Comparison of ENCODE assay signal across 24 cellular contexts in the genomic region with DNA sequence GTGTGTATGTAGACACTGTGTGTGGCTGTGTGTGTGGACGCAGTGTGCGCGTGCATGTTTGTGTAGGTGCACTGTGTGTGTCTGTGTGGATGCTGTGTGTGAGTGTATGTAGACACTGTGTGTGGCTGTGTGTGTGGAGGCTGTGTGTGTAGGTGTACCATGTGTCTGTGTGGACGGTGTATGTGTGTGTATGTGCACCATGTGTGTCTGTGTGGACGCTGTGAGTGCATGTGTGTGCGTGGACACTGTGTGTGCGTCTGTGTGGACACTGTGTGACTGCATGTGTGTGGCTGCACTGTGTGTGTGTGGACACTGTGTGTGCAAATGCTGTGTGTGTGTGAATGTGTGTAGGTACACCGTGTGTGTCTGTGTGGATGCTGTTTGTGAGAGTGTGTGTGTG. TPM values are rescaled to one million over a fixed set of nuclear protein-coding genes. Genes with fewer than 3 reads are reported as not detected.
"Had no signal": no experiment of that assay in that cellular context is flagged by ENCODE, and none has a peak within 500 bp of the region (broad histone marks: within the 10 kb centered on the region; RNA-seq: fewer than 3 reads in every experiment).

No MANE protein-coding gene starts in this region.

- H3K27ac Mint-ChIP-seq: activated CD4-positive, alpha-beta memory T cell treated with anti-CD3 and anti-CD28 coated beads for 36 hours; activated naive CD4-positive, alpha-beta T cell treated with anti-CD3 and anti-CD28 coated beads for 36 hours; brain; naive thymus-derived CD8-positive, alpha-beta T cell; stimulated activated memory B cell treated with anti-CD40 and anti-IgM and Interleukin-4, amounts not matched to agents 10 μg/mL and 1 μg/mL and 100 μg/mL, for 72 hours had no signal

- H3K36me3 ChIP-seq: neutrophil, spleen, WERI-Rb-1 had no signal

- H3K4me1 Mint-ChIP-seq: brain; central memory CD8-positive, alpha-beta T cell; stimulated activated memory B cell treated with anti-CD40 and anti-IgM and Interleukin-4, amounts not matched to agents 10 μg/mL and 1 μg/mL and 100 μg/mL, for 72 hours had no signal

- H3K4me3 Mint-ChIP-seq: activated CD4-positive, alpha-beta memory T cell treated with anti-CD3 and anti-CD28 coated beads for 36 hours; activated naive CD4-positive, alpha-beta T cell treated with anti-CD3 and anti-CD28 coated beads for 36 hours; activated T-cell treated with anti-CD3 and anti-CD28 coated beads, Interleukin-2, amount 50 U/mL, for 4 hours; brain; central memory CD8-positive, alpha-beta T cell; naive thymus-derived CD8-positive, alpha-beta T cell; stimulated activated memory B cell treated with anti-CD40 and anti-IgM and Interleukin-4, amounts not matched to agents 10 μg/mL and 1 μg/mL and 100 μg/mL, for 72 hours had no signal

- H3K79me2 ChIP-seq: parathyroid adenoma had no signal

- H3K36me3 Mint-ChIP-seq: activated CD4-positive, alpha-beta memory T cell treated with anti-CD3 and anti-CD28 coated beads for 36 hours; brain; naive thymus-derived CD8-positive, alpha-beta T cell; stimulated activated memory B cell treated with anti-CD40 and anti-IgM and Interleukin-4, amounts not matched to agents 10 μg/mL and 1 μg/mL and 100 μg/mL, for 72 hours had no signal

- DNase-seq: activated CD4-positive, alpha-beta memory T cell treated with anti-CD3 and anti-CD28 coated beads for 36 hours; activated CD4-positive, alpha-beta T cell treated with anti-CD3 and anti-CD28 coated beads for 4 hours; activated naive CD4-positive, alpha-beta T cell treated with anti-CD3 and anti-CD28 coated beads for 36 hours; activated T-cell treated with anti-CD3 and anti-CD28 coated beads, Interleukin-2, amount 50 U/mL, for 4 hours; foreskin keratinocyte; hypothalamus; islet precursor cell; mammary epithelial cell; stimulated activated CD4-positive, alpha-beta T cell treated with anti-CD3 and anti-CD28 coated beads, Interleukin-4, amount 100 ng/mL, for 4 hours; SW 1271; T-helper 2 cell; testis; WERI-Rb-1 had no signal

- H2AFZ ChIP-seq: parathyroid adenoma had no signal

- H3K27me3 ChIP-seq: testis had no signal

- H3K27ac ChIP-seq: coronary artery, foreskin keratinocyte, neutrophil, parathyroid adenoma, spleen, testis, WERI-Rb-1 had no signal

- H3K9me3 ChIP-seq: neutrophil, spleen, testis had no signal

- H3K4me1 ChIP-seq: foreskin keratinocyte, parathyroid adenoma, spleen, testis had no signal

- H3K9ac ChIP-seq: parathyroid adenoma had no signal

- H3K9me3 Mint-ChIP-seq: activated naive CD4-positive, alpha-beta T cell treated with anti-CD3 and anti-CD28 coated beads for 36 hours; activated T-cell treated with anti-CD3 and anti-CD28 coated beads, Interleukin-2, amount 50 U/mL, for 4 hours; central memory CD8-positive, alpha-beta T cell; naive thymus-derived CD8-positive, alpha-beta T cell; stimulated activated memory B cell treated with anti-CD40 and anti-IgM and Interleukin-4, amounts not matched to agents 10 μg/mL and 1 μg/mL and 100 μg/mL, for 72 hours had no signal

- H3K4me3 ChIP-seq: coronary artery, spleen, testis had no signal

- ATAC-seq: activated T-cell treated with anti-CD3 and anti-CD28 coated beads, Interleukin-2, amount 50 U/mL, for 4 hours; foreskin keratinocyte; left lobe of liver; naive thymus-derived CD8-positive, alpha-beta T cell; stimulated activated memory B cell treated with anti-CD40 and anti-IgM and Interleukin-4, amounts not matched to agents 10 μg/mL and 1 μg/mL and 100 μg/mL, for 72 hours had no signal

- H3K27me3 Mint-ChIP-seq: activated CD4-positive, alpha-beta memory T cell treated with anti-CD3 and anti-CD28 coated beads for 36 hours; central memory CD8-positive, alpha-beta T cell; naive thymus-derived CD8-positive, alpha-beta T cell; stimulated activated memory B cell treated with anti-CD40 and anti-IgM and Interleukin-4, amounts not matched to agents 10 μg/mL and 1 μg/mL and 100 μg/mL, for 72 hours had no signal

RNA-seq across cellular contexts. Expression of gene TRPM5, which starts 10.3 kb away (rescaled TPM):
- total RNA-seq: activated CD4-positive, alpha-beta memory T cell treated with anti-CD3 and anti-CD28 coated beads for 36 hours; activated naive CD4-positive, alpha-beta T cell treated with anti-CD3 and anti-CD28 coated beads for 36 hours; activated T-cell treated with anti-CD3 and anti-CD28 coated beads, Interleukin-2, amount 50 U/mL, for 4 hours; epithelial cell of proximal tubule; fibroblast of lung; foreskin keratinocyte; left lobe of liver; mammary epithelial cell had no signal
- polyA plus RNA-seq: fibroblast of lung; foreskin keratinocyte; mammary epithelial cell; naive thymus-derived CD8-positive, alpha-beta T cell had no signal

RNA-seq across cellular contexts. Expression of gene KCNQ1, which starts 10.8 kb away (rescaled TPM):
- total RNA-seq: fibroblast of lung, foreskin keratinocyte had no signal
- polyA plus RNA-seq: fibroblast of lung, foreskin keratinocyte, mammary epithelial cell had no signal
